1 cellular context compared by ENCODE assay signal in genomic region chr6:108260809-108261569, GRCh38.
A peak's percentile ranks its signal among the peaks of the same experiment; 100 is the strongest.
TF ChIP-seq lines count a peak whose summit lies in the region.

Gene SNX3, minus strand, starts transcription at chr6:108261040. Its CDS starts 119 bp downstream, at chr6:108260921.

TF ChIP-seq in K562, 482 proteins besides CTCF, POLR2A, EP300 and RAD21 (continued from another document and continues in another):
- TF ChIP-seq, protein P1, sequence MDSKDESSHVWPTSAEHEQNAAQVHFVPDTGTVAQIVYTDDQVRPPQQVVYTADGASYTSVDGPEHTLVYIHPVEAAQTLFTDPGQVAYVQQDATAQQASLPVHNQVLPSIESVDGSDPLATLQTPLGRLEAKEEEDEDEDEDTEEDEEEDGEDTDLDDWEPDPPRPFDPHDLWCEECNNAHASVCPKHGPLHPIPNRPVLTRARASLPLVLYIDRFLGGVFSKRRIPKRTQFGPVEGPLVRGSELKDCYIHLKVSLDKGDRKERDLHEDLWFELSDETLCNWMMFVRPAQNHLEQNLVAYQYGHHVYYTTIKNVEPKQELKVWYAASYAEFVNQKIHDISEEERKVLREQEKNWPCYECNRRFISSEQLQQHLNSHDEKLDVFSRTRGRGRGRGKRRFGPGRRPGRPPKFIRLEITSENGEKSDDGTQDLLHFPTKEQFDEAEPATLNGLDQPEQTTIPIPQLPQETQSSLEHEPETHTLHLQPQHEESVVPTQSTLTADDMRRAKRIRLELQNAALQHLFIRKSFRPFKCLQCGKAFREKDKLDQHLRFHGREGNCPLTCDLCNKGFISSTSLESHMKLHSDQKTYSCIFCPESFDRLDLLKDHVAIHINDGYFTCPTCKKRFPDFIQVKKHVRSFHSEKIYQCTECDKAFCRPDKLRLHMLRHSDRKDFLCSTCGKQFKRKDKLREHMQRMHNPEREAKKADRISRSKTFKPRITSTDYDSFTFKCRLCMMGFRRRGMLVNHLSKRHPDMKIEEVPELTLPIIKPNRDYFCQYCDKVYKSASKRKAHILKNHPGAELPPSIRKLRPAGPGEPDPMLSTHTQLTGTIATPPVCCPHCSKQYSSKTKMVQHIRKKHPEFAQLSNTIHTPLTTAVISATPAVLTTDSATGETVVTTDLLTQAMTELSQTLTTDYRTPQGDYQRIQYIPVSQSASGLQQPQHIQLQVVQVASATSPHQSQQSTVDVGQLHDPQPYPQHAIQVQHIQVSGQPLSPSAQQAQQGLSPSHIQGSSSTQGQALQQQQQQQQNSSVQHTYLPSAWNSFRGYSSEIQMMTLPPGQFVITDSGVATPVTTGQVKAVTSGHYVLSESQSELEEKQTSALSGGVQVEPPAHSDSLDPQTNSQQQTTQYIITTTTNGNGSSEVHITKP (IDR thresholded peaks at IDR 0.05; ENCODE audit: partially characterized antibody), result no peak
- TF ChIP-seq ATF6 (CRISPR knock-in tag; IDR thresholded peaks at IDR 0.05) (no peak), ARNT (IDR thresholded peaks at IDR 0.05) (no peak), PKNOX1 (IDR thresholded peaks at IDR 0.05) (peak; percentile 7; the same call in 1 of the 2 replicates), ZBTB11 (CRISPR knock-in tag; IDR thresholded peaks at IDR 0.05) (peak in 1 of 3 experiments; percentile 93; a peak in 3 of 6 replicates), ILK (tag; IDR thresholded peaks at IDR 0.05; ENCODE audit: borderline replicate concordance, low read depth) (no peak), RBM39 (optimal IDR thresholded peaks at IDR 0.05; ENCODE audit: low read depth, low read length) (no peak), ARID2 (IDR thresholded peaks at IDR 0.05) (no peak), MTF1 (CRISPR knock-in tag; IDR thresholded peaks at IDR 0.05; ENCODE audit: borderline replicate concordance) (no peak), MEIS2 (IDR thresholded peaks at IDR 0.05; ENCODE audit: partially characterized antibody) (peak; percentile 14), SMARCC2 (IDR thresholded peaks at IDR 0.05; ENCODE audit: low read depth) (no peak), CHD2 (IDR thresholded peaks at IDR 0.05; ENCODE audit: low read depth, low read length) (peak; percentile 37; the same call in 1 of the 2 replicates), L3MBTL2 (IDR thresholded peaks at IDR 0.05) (peak; percentile 67; the same call in 1 of the 2 replicates), HDGF (IDR thresholded peaks at IDR 0.05) (no peak), ZNF140 (CRISPR knock-in tag; IDR thresholded peaks at IDR 0.05) (no peak), CTBP1 (IDR thresholded peaks at IDR 0.05; ENCODE audit: borderline replicate concordance) (peak; percentile 89), SMARCA5 (IDR thresholded peaks at IDR 0.05) (no peak), TEAD2 (tag; IDR thresholded peaks at IDR 0.05) (no peak), RBM15 (IDR thresholded peaks at IDR 0.05; ENCODE audit: insufficient read depth, low read length) (no peak)
- TF ChIP-seq, protein P2, sequence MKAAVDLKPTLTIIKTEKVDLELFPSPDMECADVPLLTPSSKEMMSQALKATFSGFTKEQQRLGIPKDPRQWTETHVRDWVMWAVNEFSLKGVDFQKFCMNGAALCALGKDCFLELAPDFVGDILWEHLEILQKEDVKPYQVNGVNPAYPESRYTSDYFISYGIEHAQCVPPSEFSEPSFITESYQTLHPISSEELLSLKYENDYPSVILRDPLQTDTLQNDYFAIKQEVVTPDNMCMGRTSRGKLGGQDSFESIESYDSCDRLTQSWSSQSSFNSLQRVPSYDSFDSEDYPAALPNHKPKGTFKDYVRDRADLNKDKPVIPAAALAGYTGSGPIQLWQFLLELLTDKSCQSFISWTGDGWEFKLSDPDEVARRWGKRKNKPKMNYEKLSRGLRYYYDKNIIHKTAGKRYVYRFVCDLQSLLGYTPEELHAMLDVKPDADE (conservative IDR thresholded peaks at IDR 0.05; ENCODE audit: control insufficient read depth, low read depth, low read length), result peak; percentile 95
- TF ChIP-seq, protein P3, sequence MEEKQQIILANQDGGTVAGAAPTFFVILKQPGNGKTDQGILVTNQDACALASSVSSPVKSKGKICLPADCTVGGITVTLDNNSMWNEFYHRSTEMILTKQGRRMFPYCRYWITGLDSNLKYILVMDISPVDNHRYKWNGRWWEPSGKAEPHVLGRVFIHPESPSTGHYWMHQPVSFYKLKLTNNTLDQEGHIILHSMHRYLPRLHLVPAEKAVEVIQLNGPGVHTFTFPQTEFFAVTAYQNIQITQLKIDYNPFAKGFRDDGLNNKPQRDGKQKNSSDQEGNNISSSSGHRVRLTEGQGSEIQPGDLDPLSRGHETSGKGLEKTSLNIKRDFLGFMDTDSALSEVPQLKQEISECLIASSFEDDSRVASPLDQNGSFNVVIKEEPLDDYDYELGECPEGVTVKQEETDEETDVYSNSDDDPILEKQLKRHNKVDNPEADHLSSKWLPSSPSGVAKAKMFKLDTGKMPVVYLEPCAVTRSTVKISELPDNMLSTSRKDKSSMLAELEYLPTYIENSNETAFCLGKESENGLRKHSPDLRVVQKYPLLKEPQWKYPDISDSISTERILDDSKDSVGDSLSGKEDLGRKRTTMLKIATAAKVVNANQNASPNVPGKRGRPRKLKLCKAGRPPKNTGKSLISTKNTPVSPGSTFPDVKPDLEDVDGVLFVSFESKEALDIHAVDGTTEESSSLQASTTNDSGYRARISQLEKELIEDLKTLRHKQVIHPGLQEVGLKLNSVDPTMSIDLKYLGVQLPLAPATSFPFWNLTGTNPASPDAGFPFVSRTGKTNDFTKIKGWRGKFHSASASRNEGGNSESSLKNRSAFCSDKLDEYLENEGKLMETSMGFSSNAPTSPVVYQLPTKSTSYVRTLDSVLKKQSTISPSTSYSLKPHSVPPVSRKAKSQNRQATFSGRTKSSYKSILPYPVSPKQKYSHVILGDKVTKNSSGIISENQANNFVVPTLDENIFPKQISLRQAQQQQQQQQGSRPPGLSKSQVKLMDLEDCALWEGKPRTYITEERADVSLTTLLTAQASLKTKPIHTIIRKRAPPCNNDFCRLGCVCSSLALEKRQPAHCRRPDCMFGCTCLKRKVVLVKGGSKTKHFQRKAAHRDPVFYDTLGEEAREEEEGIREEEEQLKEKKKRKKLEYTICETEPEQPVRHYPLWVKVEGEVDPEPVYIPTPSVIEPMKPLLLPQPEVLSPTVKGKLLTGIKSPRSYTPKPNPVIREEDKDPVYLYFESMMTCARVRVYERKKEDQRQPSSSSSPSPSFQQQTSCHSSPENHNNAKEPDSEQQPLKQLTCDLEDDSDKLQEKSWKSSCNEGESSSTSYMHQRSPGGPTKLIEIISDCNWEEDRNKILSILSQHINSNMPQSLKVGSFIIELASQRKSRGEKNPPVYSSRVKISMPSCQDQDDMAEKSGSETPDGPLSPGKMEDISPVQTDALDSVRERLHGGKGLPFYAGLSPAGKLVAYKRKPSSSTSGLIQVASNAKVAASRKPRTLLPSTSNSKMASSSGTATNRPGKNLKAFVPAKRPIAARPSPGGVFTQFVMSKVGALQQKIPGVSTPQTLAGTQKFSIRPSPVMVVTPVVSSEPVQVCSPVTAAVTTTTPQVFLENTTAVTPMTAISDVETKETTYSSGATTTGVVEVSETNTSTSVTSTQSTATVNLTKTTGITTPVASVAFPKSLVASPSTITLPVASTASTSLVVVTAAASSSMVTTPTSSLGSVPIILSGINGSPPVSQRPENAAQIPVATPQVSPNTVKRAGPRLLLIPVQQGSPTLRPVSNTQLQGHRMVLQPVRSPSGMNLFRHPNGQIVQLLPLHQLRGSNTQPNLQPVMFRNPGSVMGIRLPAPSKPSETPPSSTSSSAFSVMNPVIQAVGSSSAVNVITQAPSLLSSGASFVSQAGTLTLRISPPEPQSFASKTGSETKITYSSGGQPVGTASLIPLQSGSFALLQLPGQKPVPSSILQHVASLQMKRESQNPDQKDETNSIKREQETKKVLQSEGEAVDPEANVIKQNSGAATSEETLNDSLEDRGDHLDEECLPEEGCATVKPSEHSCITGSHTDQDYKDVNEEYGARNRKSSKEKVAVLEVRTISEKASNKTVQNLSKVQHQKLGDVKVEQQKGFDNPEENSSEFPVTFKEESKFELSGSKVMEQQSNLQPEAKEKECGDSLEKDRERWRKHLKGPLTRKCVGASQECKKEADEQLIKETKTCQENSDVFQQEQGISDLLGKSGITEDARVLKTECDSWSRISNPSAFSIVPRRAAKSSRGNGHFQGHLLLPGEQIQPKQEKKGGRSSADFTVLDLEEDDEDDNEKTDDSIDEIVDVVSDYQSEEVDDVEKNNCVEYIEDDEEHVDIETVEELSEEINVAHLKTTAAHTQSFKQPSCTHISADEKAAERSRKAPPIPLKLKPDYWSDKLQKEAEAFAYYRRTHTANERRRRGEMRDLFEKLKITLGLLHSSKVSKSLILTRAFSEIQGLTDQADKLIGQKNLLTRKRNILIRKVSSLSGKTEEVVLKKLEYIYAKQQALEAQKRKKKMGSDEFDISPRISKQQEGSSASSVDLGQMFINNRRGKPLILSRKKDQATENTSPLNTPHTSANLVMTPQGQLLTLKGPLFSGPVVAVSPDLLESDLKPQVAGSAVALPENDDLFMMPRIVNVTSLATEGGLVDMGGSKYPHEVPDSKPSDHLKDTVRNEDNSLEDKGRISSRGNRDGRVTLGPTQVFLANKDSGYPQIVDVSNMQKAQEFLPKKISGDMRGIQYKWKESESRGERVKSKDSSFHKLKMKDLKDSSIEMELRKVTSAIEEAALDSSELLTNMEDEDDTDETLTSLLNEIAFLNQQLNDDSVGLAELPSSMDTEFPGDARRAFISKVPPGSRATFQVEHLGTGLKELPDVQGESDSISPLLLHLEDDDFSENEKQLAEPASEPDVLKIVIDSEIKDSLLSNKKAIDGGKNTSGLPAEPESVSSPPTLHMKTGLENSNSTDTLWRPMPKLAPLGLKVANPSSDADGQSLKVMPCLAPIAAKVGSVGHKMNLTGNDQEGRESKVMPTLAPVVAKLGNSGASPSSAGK (IDR thresholded peaks at IDR 0.05), result no peak
- TF ChIP-seq, protein P4, sequence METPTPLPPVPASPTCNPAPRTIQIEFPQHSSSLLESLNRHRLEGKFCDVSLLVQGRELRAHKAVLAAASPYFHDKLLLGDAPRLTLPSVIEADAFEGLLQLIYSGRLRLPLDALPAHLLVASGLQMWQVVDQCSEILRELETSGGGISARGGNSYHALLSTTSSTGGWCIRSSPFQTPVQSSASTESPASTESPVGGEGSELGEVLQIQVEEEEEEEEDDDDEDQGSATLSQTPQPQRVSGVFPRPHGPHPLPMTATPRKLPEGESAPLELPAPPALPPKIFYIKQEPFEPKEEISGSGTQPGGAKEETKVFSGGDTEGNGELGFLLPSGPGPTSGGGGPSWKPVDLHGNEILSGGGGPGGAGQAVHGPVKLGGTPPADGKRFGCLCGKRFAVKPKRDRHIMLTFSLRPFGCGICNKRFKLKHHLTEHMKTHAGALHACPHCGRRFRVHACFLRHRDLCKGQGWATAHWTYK (CRISPR knock-in tag; IDR thresholded peaks at IDR 0.05), result 0 out of 2 replicates have a peak, but pooled peaks have one; percentile 25
- TF ChIP-seq, protein P5, sequence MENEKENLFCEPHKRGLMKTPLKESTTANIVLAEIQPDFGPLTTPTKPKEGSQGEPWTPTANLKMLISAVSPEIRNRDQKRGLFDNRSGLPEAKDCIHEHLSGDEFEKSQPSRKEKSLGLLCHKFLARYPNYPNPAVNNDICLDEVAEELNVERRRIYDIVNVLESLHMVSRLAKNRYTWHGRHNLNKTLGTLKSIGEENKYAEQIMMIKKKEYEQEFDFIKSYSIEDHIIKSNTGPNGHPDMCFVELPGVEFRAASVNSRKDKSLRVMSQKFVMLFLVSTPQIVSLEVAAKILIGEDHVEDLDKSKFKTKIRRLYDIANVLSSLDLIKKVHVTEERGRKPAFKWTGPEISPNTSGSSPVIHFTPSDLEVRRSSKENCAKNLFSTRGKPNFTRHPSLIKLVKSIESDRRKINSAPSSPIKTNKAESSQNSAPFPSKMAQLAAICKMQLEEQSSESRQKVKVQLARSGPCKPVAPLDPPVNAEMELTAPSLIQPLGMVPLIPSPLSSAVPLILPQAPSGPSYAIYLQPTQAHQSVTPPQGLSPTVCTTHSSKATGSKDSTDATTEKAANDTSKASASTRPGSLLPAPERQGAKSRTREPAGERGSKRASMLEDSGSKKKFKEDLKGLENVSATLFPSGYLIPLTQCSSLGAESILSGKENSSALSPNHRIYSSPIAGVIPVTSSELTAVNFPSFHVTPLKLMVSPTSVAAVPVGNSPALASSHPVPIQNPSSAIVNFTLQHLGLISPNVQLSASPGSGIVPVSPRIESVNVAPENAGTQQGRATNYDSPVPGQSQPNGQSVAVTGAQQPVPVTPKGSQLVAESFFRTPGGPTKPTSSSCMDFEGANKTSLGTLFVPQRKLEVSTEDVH (IDR thresholded peaks at IDR 0.05; ENCODE audit: low read depth, partially characterized antibody), result peak; percentile 62
